Comparison of ENCODE assay signal across 11 cellular contexts in the genomic region with DNA sequence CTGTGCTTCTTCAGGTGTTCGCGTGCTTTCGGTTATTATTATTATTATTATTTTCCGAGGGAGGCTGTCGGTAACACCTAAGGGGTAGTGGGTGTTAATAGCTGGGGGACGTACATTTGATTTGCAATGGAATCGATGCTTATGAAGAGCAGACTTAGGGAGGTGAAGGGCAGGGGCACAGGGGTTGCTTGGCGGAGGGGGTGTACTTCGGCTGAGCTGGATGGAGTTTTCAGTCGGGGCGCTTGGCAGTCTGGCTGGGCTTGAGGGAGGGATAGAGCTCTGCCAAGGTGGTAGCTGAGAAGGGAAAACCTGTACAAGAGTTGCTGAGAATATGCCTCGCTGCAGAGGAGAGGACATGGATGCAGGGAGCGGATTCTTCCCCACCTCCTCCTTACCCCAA. TPM values are rescaled to one million over a fixed set of nuclear protein-coding genes. Genes with fewer than 3 reads are reported as not detected.
DNase-seq lines count a peak whose midpoint lies in the region; ATAC-seq and TF ChIP-seq lines count a peak whose summit lies in the region.
"Had no signal": no experiment of that assay in that cellular context is flagged by ENCODE, and none has a peak within 500 bp of the region (broad histone marks: within the 10 kb centered on the region; RNA-seq: fewer than 3 reads in every experiment).

No MANE protein-coding gene starts in this region.

- peaks cover 0 to 64% (median 26%) of the 10 kb centered on the region in 3 donors for H3K27me3 ChIP-seq in stomach
- H3K27me3 ChIP-seq: SJCRH30 had no signal

- H3K4me1 Mint-ChIP-seq in activated CD4-positive, alpha-beta T cell treated with anti-CD3 and anti-CD28 coated beads, Interleukin-2, amount 10 ng/mL, durations not matched to agents 24 days and 14 days = peaks cover 5% of the 10 kb centered on the region

- intact Hi-C loops in activated CD4-positive, alpha-beta T cell treated with anti-CD3 and anti-CD28 coated beads, Interleukin-2, amount 10 ng/mL, durations not matched to agents 24 days and 14 days (cut with micrococcal nuclease) = no loop called here
- intact Hi-C loops in stomach (cut with DNase I; ENCODE audit: low total_unique reads) = no loop called here

- WGBS in stomach, 5 donors = 6 to 11% (median 8%) methylated on average over 13 of the region's 13 CpGs

- H3K27ac Mint-ChIP-seq in activated CD4-positive, alpha-beta T cell treated with anti-CD3 and anti-CD28 coated beads, Interleukin-2, amount 10 ng/mL, durations not matched to agents 24 days and 14 days = no peak overlapping the region
- H3K27ac Mint-ChIP-seq: activated CD8-positive, alpha-beta memory T cell treated with anti-CD3 and anti-CD28 coated beads, Interleukin-2, amount 10 ng/mL, durations not matched to agents 7 days and 5 days had no signal

- no peaks in the 10 kb centered on the region for H3K9me3 ChIP-seq in stomach
- H3K9me3 ChIP-seq: colonic mucosa, SJCRH30 had no signal

- H3K4me3 ChIP-seq in iPS-11a (ENCODE audit: low read depth, low read length) (peak overlapping the region; percentile 49), stomach (peak overlapping the region; percentile 47 to 57 (median 53))
- H3K4me3 ChIP-seq: SJCRH30 had no signal

- no peak for TF ChIP-seq POLR2A in stomach (IDR thresholded peaks at IDR 0.05)

- H3K9me3 Mint-ChIP-seq in activated CD4-positive, alpha-beta T cell treated with anti-CD3 and anti-CD28 coated beads, Interleukin-2, amount 10 ng/mL, durations not matched to agents 24 days and 14 days = no peaks in the 10 kb centered on the region

- DNase-seq in activated CD4-positive, alpha-beta T cell treated with anti-CD3 and anti-CD28 coated beads, Interleukin-2, amount 10 ng/mL, durations not matched to agents 24 days and 14 days = no peak
- DNase-seq in activated CD4-positive, alpha-beta T cell treated with anti-CD3 and anti-CD28 coated beads for 4 hours = no peak
- DNase-seq in stomach (no peak), OCI-M1 (lab: John Stamatoyannopoulos, UW) (no peak), SIG-M5 treated with dmso at 0.1 percent for 504 hours (lab: John Stamatoyannopoulos, UW; ENCODE audit: unreplicated experiment) (no peak)
- DNase-seq: activated CD8-positive, alpha-beta memory T cell treated with anti-CD3 and anti-CD28 coated beads, Interleukin-2, amount 10 ng/mL, durations not matched to agents 7 days and 5 days had no signal

- peak overlapping the region; percentile 79 for H3K27ac ChIP-seq in angular gyrus (ENCODE audit: low read depth, low read length)
- H3K27ac ChIP-seq in stomach = no peak overlapping the region
- H3K27ac ChIP-seq: colonic mucosa, SJCRH30 had no signal

- no peak for TF ChIP-seq CTCF in stomach (IDR thresholded peaks at IDR 0.05)

- H3K27me3 Mint-ChIP-seq in activated CD4-positive, alpha-beta T cell treated with anti-CD3 and anti-CD28 coated beads, Interleukin-2, amount 10 ng/mL, durations not matched to agents 24 days and 14 days = peaks cover 24% of the 10 kb centered on the region

- H3K4me3 Mint-ChIP-seq in activated CD4-positive, alpha-beta T cell treated with anti-CD3 and anti-CD28 coated beads, Interleukin-2, amount 10 ng/mL, durations not matched to agents 24 days and 14 days = peak overlapping the region; percentile 17

- H3K4me1 ChIP-seq in stomach = peaks cover 11 to 20% (median 17%) of the 10 kb centered on the region in 4 donors
- H3K4me1 ChIP-seq: colonic mucosa, SJCRH30 had no signal

- H3K36me3 Mint-ChIP-seq in activated CD4-positive, alpha-beta T cell treated with anti-CD3 and anti-CD28 coated beads, Interleukin-2, amount 10 ng/mL, durations not matched to agents 24 days and 14 days (ENCODE audit: low read depth) = no peaks in the 10 kb centered on the region

- no peak for ATAC-seq in GM18868 (IDR thresholded peaks at IDR 0.05; ENCODE audit: unreplicated experiment)

- no peaks in the 10 kb centered on the region for H3K36me3 ChIP-seq in stomach
- H3K36me3 ChIP-seq: colonic mucosa, SJCRH30 had no signal

- no peak for TF ChIP-seq EP300 in stomach (IDR thresholded peaks at IDR 0.05)

RNA-seq across cellular contexts. Expression of a gene that starts 0.6 kb away (rescaled TPM):
- total RNA-seq in activated CD4-positive, alpha-beta T cell treated with anti-CD3 and anti-CD28 coated beads, Interleukin-2, amount 10 ng/mL, durations not matched to agents 24 days and 14 days = not detected in 2 replicates
- total RNA-seq in stomach = 10 to 100 TPM in 2 of 5 donors, 1 to 10 TPM in 2, under 1 TPM in 1; 0.45 to 53.1 (median 3.5) TPM
- polyA plus RNA-seq in stomach = under 1 TPM; 0.12 to 0.75 (median 0.46) TPM
